ENCODE assay signal across 34 cellular contexts in the genomic region with DNA sequence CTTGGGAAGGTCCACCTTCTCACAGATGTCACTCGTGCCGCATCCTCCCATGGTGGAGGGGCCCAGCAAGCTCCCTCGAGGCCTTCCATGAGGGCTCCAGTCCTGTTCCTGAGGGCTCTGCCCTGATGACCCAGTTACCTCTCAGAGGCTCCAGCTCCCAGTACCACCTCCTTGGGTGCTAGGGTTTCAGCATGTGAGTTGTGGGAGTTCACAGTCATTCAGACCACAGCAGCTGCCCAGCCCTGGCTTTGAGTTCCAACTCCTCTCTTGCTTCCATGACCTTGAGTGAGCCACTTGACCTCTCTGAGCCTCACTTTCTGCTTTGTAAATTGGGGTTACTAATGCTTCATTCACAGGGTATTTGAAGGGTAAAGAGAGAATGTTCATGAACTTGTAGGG. TPM values are rescaled to one million over a fixed set of nuclear protein-coding genes. Genes with fewer than 3 reads are reported as not detected.
"Had no signal": no experiment of that assay in that cellular context is flagged by ENCODE, and none has a peak within 500 bp of the region (broad histone marks: within the 10 kb centered on the region; RNA-seq: fewer than 3 reads in every experiment).

No MANE protein-coding gene starts in this region.

- H3K9ac ChIP-seq: SK-N-SH had no signal

- H3K27ac Mint-ChIP-seq: mesothelial cell of epicardium; T-helper 1 cell treated with Interleukin-12 subunit alpha and Interleukin-12 subunit beta and Interleukin-4 antibody, amounts not matched to agents 30 μg/mL and 1 μg/mL, for 36 hours; WTC11 had no signal

- H3K27me3 ChIP-seq: adrenal gland, body of pancreas, colonic mucosa, dorsolateral prefrontal cortex, pancreas, sigmoid colon, testis had no signal

- FAIRE-seq: keratinocyte, pancreas had no signal

- H3K9me3 Mint-ChIP-seq: activated naive CD4-positive, alpha-beta T cell treated with anti-CD3 and anti-CD28 coated beads, Interleukin-2, amount 50 U/mL, for 72 hours; activated T-helper 2 cell treated with anti-CD3 and anti-CD28 coated beads, Interferon-gamma antibody, Interleukin-2, Interleukin-4, amounts not matched to agents 10 μg/mL and 5 μg/mL and 100 μg/mL, durations not matched to agents 14 hours and 24 hours and 36 hours; mesothelial cell of epicardium; naive thymus-derived CD4-positive, alpha-beta T cell; T-helper 1 cell treated with Interleukin-12 subunit alpha and Interleukin-12 subunit beta and Interleukin-4 antibody, amounts not matched to agents 30 μg/mL and 1 μg/mL, for 36 hours; WTC11 had no signal

- H3K4me3 Mint-ChIP-seq: mesothelial cell of epicardium; naive thymus-derived CD4-positive, alpha-beta T cell; T-helper 1 cell treated with Interleukin-12 subunit alpha and Interleukin-12 subunit beta and Interleukin-4 antibody, amounts not matched to agents 30 μg/mL and 1 μg/mL, for 36 hours; WTC11 had no signal

- H3K27ac ChIP-seq: adrenal gland, body of pancreas, colonic mucosa, dorsolateral prefrontal cortex, prostate gland, sigmoid colon, testis had no signal

- H3K4me3 ChIP-seq: adrenal gland, body of pancreas, colonic mucosa, dorsolateral prefrontal cortex, pancreas, prostate gland, sigmoid colon, testis had no signal

- H3K4me2 ChIP-seq: SK-N-SH had no signal

- H3K36me3 Mint-ChIP-seq: WTC11 had no signal

- H3K4me1 ChIP-seq: body of pancreas, colonic mucosa, pancreas, prostate gland, testis had no signal

- ATAC-seq: activated naive CD4-positive, alpha-beta T cell treated with anti-CD3 and anti-CD28 coated beads, Interleukin-2, amount 50 U/mL, for 72 hours; body of pancreas; left cardiac atrium; naive thymus-derived CD4-positive, alpha-beta T cell; pancreas; WTC11 had no signal

- H3K9me3 ChIP-seq: adrenal gland, body of pancreas, colonic mucosa, pancreas, prostate gland, sigmoid colon, SK-N-SH, testis had no signal

- H3K36me3 ChIP-seq: colonic mucosa had no signal

- DNase-seq: activated CD4-positive, alpha-beta T cell treated with anti-CD3 and anti-CD28 coated beads for 1 hour; activated CD4-positive, alpha-beta T cell treated with anti-CD3 and anti-CD28 coated beads, Interleukin-2, amount 50 U/mL, for 1 hour; activated CD8-positive, alpha-beta memory T cell treated with anti-CD3 and anti-CD28 coated beads for 24 hours; activated naive CD4-positive, alpha-beta T cell; adrenal gland; body of pancreas; cerebellar nuclear complex; colonic mucosa; dorsolateral prefrontal cortex; effector memory CD4-positive, alpha-beta T cell; head of caudate nucleus; hippocampal formation; left cardiac atrium; mammary epithelial cell; naive thymus-derived CD4-positive, alpha-beta T cell; nucleus accumbens; pancreas; sigmoid colon; SK-N-SH; stimulated activated CD4-positive, alpha-beta T cell treated with anti-CD3 and anti-CD28 coated beads, Interleukin-15, amount 100 ng/mL, for 24 hours; stimulated activated CD4-positive, alpha-beta T cell treated with anti-CD3 and anti-CD28 coated beads, Interleukin-2, amount 100 ng/mL, for 24 hours; stimulated activated naive CD4-positive, alpha-beta T cell; SW 1271; T1000; testis; trophoblast cell had no signal

- H3K27me3 Mint-ChIP-seq: naive thymus-derived CD4-positive, alpha-beta T cell had no signal

RNA-seq across cellular contexts. Expression of gene LGALS9, which starts 37.1 kb away (rescaled TPM):
- polyA plus RNA-seq: neural cell had no signal
